19 cellular contexts compared by ENCODE assay signal in the genomic region with DNA sequence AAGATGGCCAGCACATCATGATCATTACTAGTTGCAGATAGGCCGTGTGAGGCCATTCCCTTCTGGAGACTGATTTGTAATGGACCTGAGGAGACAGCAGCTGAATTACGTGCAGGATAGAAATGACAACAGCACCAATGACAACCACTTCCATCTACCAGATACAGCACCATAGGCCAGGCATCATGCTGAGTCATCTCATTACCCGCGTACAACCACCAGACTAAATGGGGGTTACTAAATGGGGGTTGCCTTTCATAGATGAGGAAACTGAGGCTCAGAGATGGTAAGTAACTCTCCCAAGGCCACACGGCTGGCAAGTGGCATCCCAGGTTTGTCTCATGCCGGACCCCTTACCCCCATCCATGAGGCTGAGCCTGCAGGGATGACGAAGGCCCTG. TPM values are rescaled to one million over a fixed set of nuclear protein-coding genes. Genes with fewer than 3 reads are reported as not detected.
DNase-seq lines count a peak whose midpoint lies in the region; ATAC-seq, FAIRE-seq and TF ChIP-seq lines count a peak whose summit lies in the region.
"Had no signal": no experiment of that assay in that cellular context is flagged by ENCODE, and none has a peak within 500 bp of the region (broad histone marks: within the 10 kb centered on the region; RNA-seq: fewer than 3 reads in every experiment).

No MANE protein-coding gene starts in this region.

- H3K4me3 Mint-ChIP-seq in neural progenitor cell (no peak overlapping the region), Calu3 (ENCODE audit: low read depth, unreplicated experiment) (no peak overlapping the region)
- H3K4me3 Mint-ChIP-seq: stimulated activated naive CD8-positive, alpha-beta T cell treated with anti-CD3 and anti-CD28 coated beads, Interleukin-15, Interleukin-2, amounts not matched to agents 100 ng/mL and 50 ng/mL, for 24 hours had no signal

- no peak overlapping the region for H3K27ac ChIP-seq in A549
- no peak overlapping the region for H3K27ac ChIP-seq in neural progenitor cell

- peaks cover 5% of the 10 kb centered on the region for H3K9me3 Mint-ChIP-seq in neural progenitor cell
- H3K9me3 Mint-ChIP-seq in Calu3 (ENCODE audit: low read depth, unreplicated experiment) = no peaks in the 10 kb centered on the region
- H3K9me3 Mint-ChIP-seq: stimulated activated naive CD8-positive, alpha-beta T cell treated with anti-CD3 and anti-CD28 coated beads, Interleukin-15, Interleukin-2, amounts not matched to agents 100 ng/mL and 50 ng/mL, for 24 hours had no signal

- H3K9ac ChIP-seq in neural progenitor cell = no peak overlapping the region

- 75% methylated on average over 6 of the region's 7 CpGs for WGBS in A549 (ENCODE audit: missing lambda C conversion rate)

- no peak for DNase-seq in A549 (ENCODE audit: low read depth in 1 of 2, low spot score in 1 of 2)
- DNase-seq in epithelial cell of proximal tubule (ENCODE audit: low read depth) = peak; percentile 82
- DNase-seq in neural progenitor cell (ENCODE audit: low spot score) = no peak
- DNase-seq in GM10248 (ENCODE audit: extremely low spot score) = no peak
- DNase-seq in Calu3 = no peak
- DNase-seq: effector CD4-positive, alpha-beta T cell; EL; kidney; NCI-H1436; NCI-H526 treated with DMSO at 0.1 percent for 48 hours; SHP77 treated with DMSO at 0.1 percent for 48 hours; stimulated activated CD4-positive, alpha-beta T cell treated with anti-CD3 and anti-CD28 coated beads, Interleukin-4, amount 100 ng/mL, for 24 hours had no signal

- TF ChIP-seq RAD21 in A549 (conservative IDR thresholded peaks at IDR 0.05 in 1 of 2, IDR thresholded peaks at IDR 0.05 in 1 of 2) = no peak

- H3K27me3 ChIP-seq in neural progenitor cell = no peaks in the 10 kb centered on the region

- TF ChIP-seq EP300 in A549 (IDR thresholded peaks at IDR 0.05) = no peak

- H3K79me2 ChIP-seq in neural progenitor cell (ENCODE audit: low read depth) = no peaks in the 10 kb centered on the region

- H4K20me1 ChIP-seq in neural progenitor cell (ENCODE audit: low read depth) = no peaks in the 10 kb centered on the region

- CTCF ChIA-PET in A549 (lab: Yijun Ruan, JAX) = interaction anchor here (1.3 kb wide), 1 partner anchor 42 kb away, joined by 3 read pairs; no protein-coding TSS in a partner anchor
- CTCF ChIA-PET in GM10248 (lab: Yijun Ruan, JAX) = interaction anchor here (1.7 to 3.9 kb wide), 3 partner anchors 21 to 78 kb away, joined by 3 to 15 read pairs (median 14); no protein-coding TSS in a partner anchor
- CTCF ChIA-PET in Calu3 (lab: Charles Lee) = no interaction called here

- TF ChIP-seq CTCF in A549 (IDR thresholded peaks at IDR 0.05) = no peak
- TF ChIP-seq CTCF in epithelial cell of proximal tubule (conservative IDR thresholded peaks at IDR 0.05; ENCODE audit: low read depth, low read length) = no peak
- no peak for TF ChIP-seq CTCF in neural progenitor cell (IDR thresholded peaks at IDR 0.05)
- no peak for TF ChIP-seq CTCF in GM10248 (IDR thresholded peaks at IDR 0.05; ENCODE audit: control extremely low read depth, extremely low read depth, low read depth, missing control alignments)
- TF ChIP-seq CTCF in Calu3 (IDR thresholded peaks at IDR 0.05; ENCODE audit: unreplicated experiment) = no peak

- POLR2A ChIA-PET in A549 (lab: Yijun Ruan, JAX) (no interaction called here), GM10248 (lab: Yijun Ruan, JAX) (no interaction called here)

- no peaks in the 10 kb centered on the region for H3F3A ChIP-seq in neural progenitor cell (ENCODE audit: low read depth)

- FAIRE-seq in A549 (lab: Jason Lieb, UNC) = no peak
- FAIRE-seq: frontal cortex, kidney had no signal

- ATAC-seq in A549 = no peak
- ATAC-seq in GM18909 (IDR thresholded peaks at IDR 0.05; ENCODE audit: poor library complexity, unreplicated experiment) = peak; percentile 49
- ATAC-seq in HG03378 (IDR thresholded peaks at IDR 0.05; ENCODE audit: unreplicated experiment) = peak; percentile 74
- no peak for ATAC-seq in GM21619 (IDR thresholded peaks at IDR 0.05; ENCODE audit: unreplicated experiment)

- no peak for TF ChIP-seq POLR2A in A549 (IDR thresholded peaks at IDR 0.05; ENCODE audit: low read length)

- H3K4me2 ChIP-seq in A549 = no peak overlapping the region
- H3K4me2 ChIP-seq in neural progenitor cell = no peak overlapping the region

- H3K27me3 Mint-ChIP-seq in neural progenitor cell (ENCODE audit: insufficient read depth, low read depth) (peaks cover 23% of the 10 kb centered on the region), Calu3 (ENCODE audit: unreplicated experiment) (peaks cover 10% of the 10 kb centered on the region)

- intact Hi-C loops in Calu3 (cut with micrococcal nuclease; ENCODE audit: unreplicated experiment) = no loop called here

- H3K9me3 ChIP-seq in A549 (no peaks in the 10 kb centered on the region), neural progenitor cell (ENCODE audit: low read depth) (no peaks in the 10 kb centered on the region)

- H3K4me3 ChIP-seq in A549 (no peak overlapping the region), epithelial cell of proximal tubule (ENCODE audit: low read depth, low read length) (no peak overlapping the region), neural progenitor cell (no peak overlapping the region)

- H3K36me3 ChIP-seq in neural progenitor cell = no peaks in the 10 kb centered on the region

- H3K4me1 Mint-ChIP-seq in neural progenitor cell (peaks cover 10% of the 10 kb centered on the region), Calu3 (ENCODE audit: low read depth, unreplicated experiment) (no peaks in the 10 kb centered on the region)

- no TSS peak for BruUV-seq in Calu3 (replicated peaks; lab: Mats Ljungman, UMichigan)

- H3K36me3 Mint-ChIP-seq in neural progenitor cell = no peaks in the 10 kb centered on the region
- no peaks in the 10 kb centered on the region for H3K36me3 Mint-ChIP-seq in Calu3 (ENCODE audit: insufficient read depth, unreplicated experiment)

- no peak overlapping the region for H3K27ac Mint-ChIP-seq in neural progenitor cell
- H3K27ac Mint-ChIP-seq in Calu3 (ENCODE audit: unreplicated experiment) = no peak overlapping the region
- H3K27ac Mint-ChIP-seq: stimulated activated naive CD8-positive, alpha-beta T cell treated with anti-CD3 and anti-CD28 coated beads, Interleukin-15, Interleukin-2, amounts not matched to agents 100 ng/mL and 50 ng/mL, for 24 hours had no signal

- H3K4me1 ChIP-seq in A549 (no peaks in the 10 kb centered on the region), neural progenitor cell (peaks cover 4% of the 10 kb centered on the region)

- no peak overlapping the region for H2AFZ ChIP-seq in neural progenitor cell (replicated peaks)

TF ChIP-seq in A549, 52 proteins besides CTCF, POLR2A, EP300 and RAD21:
- TF ChIP-seq POLR2AphosphoS2 (conservative IDR thresholded peaks at IDR 0.05; ENCODE audit: low read length) (no peak), MYC (IDR thresholded peaks at IDR 0.05; ENCODE audit: borderline replicate concordance, low read length) (no peak), PHF8 (IDR thresholded peaks at IDR 0.05; ENCODE audit: borderline replicate concordance, low read depth) (no peak), MAFK (IDR thresholded peaks at IDR 0.05; ENCODE audit: partially characterized antibody) (peak; percentile 36)
TF ChIP-seq in A549: peak in this region for 1.

RNA-seq across cellular contexts. Expression of gene FAM107A, which starts 32.8 kb away (rescaled TPM):
- polyA plus RNA-seq in A549 (2011; rRNA removed) (0.03 and 0.04 TPM in 2 replicates), A549 (2017; fragmentation: RNase III; extraction: RNeasy Plus Mini Kit Qiagen cat#74134 plus additional on column Dnase treatment) (not detected in 3 replicates)
- polyA plus RNA-seq in A549 (2012; cell fraction: cytosol; rRNA removed) = 0.01 and 0.03 TPM in 2 replicates
- 0.01 and 0.05 TPM in 2 replicates for polyA plus RNA-seq in A549 (2012; cell fraction: nucleus; rRNA removed)
- not detected in 2 replicates for polyA minus RNA-seq in A549 (2011; rRNA and poly(A)+ RNA removed)
- total RNA-seq in epithelial cell of proximal tubule (0.22 and 1.3 TPM in 2 replicates), neural progenitor cell (ENCODE audit: low replicate concordance) (0.11 and 0.71 TPM in 2 replicates), Calu3 (2022) (not detected in 2 replicates)
- total RNA-seq: myocyte had no signal

RNA-seq across cellular contexts. Expression of gene FAM3D, which starts 56.6 kb away (rescaled TPM):
- polyA plus RNA-seq in A549 (2011; rRNA removed) = not detected in 2 replicates
- not detected in 2 replicates for polyA plus RNA-seq in A549 (2012; cell fraction: cytosol; rRNA removed)
- polyA plus RNA-seq in A549 (2012; cell fraction: nucleus; rRNA removed) = not detected in 2 replicates
- polyA plus RNA-seq in A549 (2017; fragmentation: RNase III; extraction: RNeasy Plus Mini Kit Qiagen cat#74134 plus additional on column Dnase treatment) = not detected in 3 replicates
- not detected in 2 replicates for polyA minus RNA-seq in A549 (2011; rRNA and poly(A)+ RNA removed)
- total RNA-seq in epithelial cell of proximal tubule = not detected in 2 replicates
- 0.11 and 0.15 TPM in 2 replicates for total RNA-seq in neural progenitor cell (ENCODE audit: low replicate concordance)
- total RNA-seq in Calu3 (2022) = 3.0 and 3.8 TPM in 2 replicates
- total RNA-seq: frontal cortex, myocyte had no signal
- polyA plus RNA-seq: BJ had no signal

Comparison
In these comparisons a context has a peak if more than half of its experiments do, and no peak if none do; other contexts are left out.
1. ATAC-seq: peak in GM18909 (single experiment) and HG03378 (single experiment); none in A549 (0 of 2) and GM21619 (single experiment).